9 cellular contexts compared by ENCODE assay signal in genomic region chr7:65731562-65732035, GRCh38.
DNase-seq lines count a peak whose midpoint lies in the region; ATAC-seq and TF ChIP-seq lines count a peak whose summit lies in the region.
"Had no signal": no experiment of that assay in that cellular context is flagged by ENCODE, and none has a peak within 500 bp of the region (broad histone marks: within the 10 kb centered on the region; RNA-seq: fewer than 3 reads in every experiment).

No MANE protein-coding gene starts in this region.

- H3K27ac ChIP-seq in breast epithelium (no peak overlapping the region), upper lobe of left lung (peak overlapping the region in 2 of 4 donors; percentile 35 to 56)
- H3K27ac ChIP-seq: Peyer's patch had no signal

- H3K27ac Mint-ChIP-seq in MCF 10A (ENCODE audit: low read depth, unreplicated experiment): no peak overlapping the region

- no peak for TF ChIP-seq CTCF in breast epithelium (IDR thresholded peaks at IDR 0.05)
- no peak for TF ChIP-seq CTCF in MCF 10A (IDR thresholded peaks at IDR 0.05; ENCODE audit: unreplicated experiment)
- TF ChIP-seq CTCF in astrocyte of the spinal cord (IDR thresholded peaks at IDR 0.05; ENCODE audit: low read depth, low read length): peak; percentile 43
- peak in 4 of 6 experiments; percentile 18 to 41 (median 21) for TF ChIP-seq CTCF in upper lobe of left lung (IDR thresholded peaks at IDR 0.05)

- no peak for DNase-seq in breast epithelium (ENCODE audit: low spot score in 2 of 2)
- DNase-seq in MCF 10A (ENCODE audit: unreplicated experiment): no peak
- DNase-seq in astrocyte of the spinal cord (ENCODE audit: low read depth, low spot score): peak; percentile 16
- peak; percentile 82 for DNase-seq in left kidney (ENCODE audit: low read depth, low spot score)
- DNase-seq in upper lobe of left lung: peak; percentile 50 to 82
- DNase-seq in G401 (ENCODE audit: low spot score): no peak
- DNase-seq in dedifferentiated amniotic fluid mesenchymal stem cell (ENCODE audit: extremely low spot score): no peak

- POLR2A ChIA-PET in MCF 10A (lab: Yijun Ruan, JAX): no interaction called here

- BruUV-seq in MCF 10A (replicated peaks; lab: Mats Ljungman, UMichigan): no TSS peak

- in situ Hi-C loops in astrocyte of the spinal cord (cut with HindIII; ENCODE audit: low sequenced_read_pairs) (no loop called here), G401 (cut with HindIII; ENCODE audit: low sequenced_read_pairs) (no loop called here)

- H3K36me3 ChIP-seq in breast epithelium (no peaks in the 10 kb centered on the region), upper lobe of left lung (peaks cover 0 to 9% (median under 1%) of the 10 kb centered on the region in 4 donors)

- H3K4me3 Mint-ChIP-seq in MCF 10A (ENCODE audit: unreplicated experiment): no peak overlapping the region

- 10 to 37% methylated on average over 9 to 26 of the region's 27 CpGs for WGBS in upper lobe of left lung, 2 donors

- H3K9me3 Mint-ChIP-seq in MCF 10A (ENCODE audit: unreplicated experiment): no peaks in the 10 kb centered on the region

- H3K4me3 ChIP-seq in breast epithelium (peak overlapping the region; percentile 22 to 63 (median 38)), astrocyte of the spinal cord (ENCODE audit: low read depth, low read length) (peak overlapping the region; percentile 35), upper lobe of left lung (peak overlapping the region in 3 of 4 donors; percentile 37 to 48 (median 48))

- H3K27me3 Mint-ChIP-seq in MCF 10A (ENCODE audit: insufficient read depth, unreplicated experiment): no peaks in the 10 kb centered on the region

- peak; percentile 64 to 89 for ATAC-seq in upper lobe of left lung (ENCODE audit: low FRiP score in 2 of 2)
- ATAC-seq in GM21786 (IDR thresholded peaks at IDR 0.05; ENCODE audit: unreplicated experiment): no peak

- TF ChIP-seq POLR2A in breast epithelium (IDR thresholded peaks at IDR 0.05): no peak
- TF ChIP-seq POLR2A in upper lobe of left lung (IDR thresholded peaks at IDR 0.05): peak in 1 of 4 donors; percentile 16

- H3K27me3 ChIP-seq in breast epithelium (no peaks in the 10 kb centered on the region), upper lobe of left lung (no peaks in the 10 kb centered on the region)
- H3K27me3 ChIP-seq: Peyer's patch had no signal

- H3K9me3 ChIP-seq in breast epithelium: no peaks in the 10 kb centered on the region
- H3K9me3 ChIP-seq in upper lobe of left lung: no peaks in the 10 kb centered on the region
- H3K9me3 ChIP-seq: Peyer's patch had no signal

- peaks cover 22% of the 10 kb centered on the region for H3K36me3 Mint-ChIP-seq in MCF 10A (ENCODE audit: insufficient read depth, unreplicated experiment)

- TF ChIP-seq EP300 in upper lobe of left lung (IDR thresholded peaks at IDR 0.05): no peak

- H3K4me1 Mint-ChIP-seq in MCF 10A (ENCODE audit: insufficient read depth, unreplicated experiment): no peaks in the 10 kb centered on the region

- CTCF ChIA-PET in MCF 10A (lab: Yijun Ruan, JAX): interaction anchor here (1.2 kb wide), 1 partner anchor 283 kb away, joined by 3 read pairs; no protein-coding TSS in a partner anchor

- H3K4me1 ChIP-seq in breast epithelium (no peaks in the 10 kb centered on the region), upper lobe of left lung (peaks cover 0 to 11% (median 5%) of the 10 kb centered on the region in 4 donors)
- H3K4me1 ChIP-seq: Peyer's patch had no signal

- intact Hi-C loops in breast epithelium (cut with DNase I; ENCODE audit: low total_unique reads) (no loop called here), MCF 10A (cut with micrococcal nuclease) (no loop called here)

Comparison
In these comparisons a context has a peak if more than half of its experiments do, and no peak if none do; other contexts are left out.
1. DNase-seq: peak in astrocyte of the spinal cord (single experiment), left kidney (single experiment) and upper lobe of left lung (2 of 2); none in breast epithelium (0 of 2), MCF 10A (single experiment), G401 (single experiment) and dedifferentiated amniotic fluid mesenchymal stem cell (single experiment).
2. CTCF ChIP-seq: peak in astrocyte of the spinal cord (single experiment) and upper lobe of left lung (4 of 6); none in breast epithelium (0 of 3) and MCF 10A (single experiment).
3. Peak in every context shown above with its lines, with median percentiles within 50 percentile points of each other: H3K4me3 ChIP-seq.